In the genomic region with DNA sequence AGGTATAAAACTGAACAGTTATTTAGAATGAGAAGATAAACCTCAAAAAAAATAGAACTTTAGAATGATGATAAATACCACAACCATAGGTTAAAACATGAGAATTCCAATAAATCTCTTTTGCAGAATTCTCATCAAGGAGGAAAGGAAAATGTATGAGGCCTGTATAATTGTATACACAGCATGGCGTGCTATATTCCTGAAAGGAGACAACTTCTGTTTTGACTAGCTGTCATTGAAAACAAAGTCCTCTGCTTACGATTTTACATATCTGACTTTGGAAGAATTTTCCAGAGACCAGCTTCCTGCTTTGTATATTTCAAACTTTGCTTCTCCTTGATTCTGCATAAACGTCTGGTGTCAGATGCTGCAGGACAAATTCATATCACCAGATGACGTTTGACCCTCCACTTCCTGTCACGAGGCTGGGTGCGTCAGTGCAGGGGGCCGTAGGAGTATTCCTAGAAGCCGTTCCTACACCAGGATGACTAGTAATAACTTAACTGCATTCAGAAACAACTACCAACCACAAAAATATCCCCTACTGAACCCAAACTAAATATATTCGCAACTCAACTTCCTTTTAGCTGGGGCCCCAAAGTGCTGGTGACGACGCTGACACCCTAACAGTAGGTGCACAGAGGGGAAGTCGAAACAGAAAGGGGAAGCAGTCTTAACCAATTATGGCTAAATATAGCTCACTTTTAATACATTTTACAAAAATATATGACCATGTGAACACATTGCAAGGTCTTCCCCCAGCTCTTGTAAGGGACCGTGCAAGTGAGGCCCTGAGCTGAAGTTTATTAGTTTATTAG, we compare ENCODE assay signal across 8 cellular contexts.
DNase-seq lines count a peak whose midpoint lies in the region; ATAC-seq and TF ChIP-seq lines count a peak whose summit lies in the region.

No MANE protein-coding gene starts in this region.

- H3K36me3 ChIP-seq in OCI-LY7 (ENCODE audit: insufficient read depth, low read length) (no peaks in the 10 kb centered on the region), transverse colon (no peaks in the 10 kb centered on the region)

- POLR2A ChIA-PET in OCI-LY7 (lab: Charles Lee): interaction anchor here (0.7 kb wide), 1 partner anchor 127 kb away, joined by 3 read pairs; no protein-coding TSS in a partner anchor

- H3K79me2 ChIP-seq in OCI-LY7 (ENCODE audit: insufficient read depth, low read depth, low read length): no peaks in the 10 kb centered on the region

- intact Hi-C loops in OCI-LY7 (cut with micrococcal nuclease; ENCODE audit: unreplicated experiment) (no loop called here), transverse colon (cut with DNase I; ENCODE audit: low total_unique reads) (loop anchor here (5.0 kb wide), 1 partner anchor 1081 kb away; no protein-coding TSS in a partner anchor)
- intact Hi-C loops in activated T-helper 2 cell treated with anti-CD3 and anti-CD28 coated beads, Interferon-gamma antibody, Interleukin-2, Interleukin-4, amounts not matched to agents 10 μg/mL and 5 μg/mL and 100 μg/mL, durations not matched to agents 14 hours and 24 hours and 36 hours (cut with micrococcal nuclease): loop anchor here (1.0 to 10.0 kb wide), 7 partner anchors 11 to 1766 kb away; a partner anchor contains a TSS

- DNase-seq in GM13976 (ENCODE audit: low spot score): peak; percentile 76
- DNase-seq in OCI-LY7 (ENCODE audit: low spot score): peak; percentile 70
- peak; percentile 76 for DNase-seq in activated T-helper 2 cell treated with anti-CD3 and anti-CD28 coated beads, Interferon-gamma antibody, Interleukin-2, Interleukin-4, amounts not matched to agents 10 μg/mL and 5 μg/mL and 100 μg/mL, durations not matched to agents 14 hours and 24 hours and 36 hours (ENCODE audit: low spot score)
- DNase-seq in naive B cell: peak; percentile 94
- DNase-seq in transverse colon: peak; percentile 46
- no peak for DNase-seq in mesenteric fat pad (ENCODE audit: low spot score)
- no peak for DNase-seq in omental fat pad (ENCODE audit: low spot score)

- H3K4me3 ChIP-seq in OCI-LY7 (ENCODE audit: low read depth, low read length, poor library complexity, severe bottlenecking) (peak overlapping the region; percentile 7), transverse colon (no peak overlapping the region)

- H3K4me1 ChIP-seq in OCI-LY7 (ENCODE audit: insufficient read depth, low read length, poor library complexity, severe bottlenecking) (peaks cover 16% of the 10 kb centered on the region), transverse colon (peaks cover 6 to 15% (median 13%) of the 10 kb centered on the region in 4 donors)

- in situ Hi-C loops in GM13976 (cut with MboI; ENCODE audit: low sequenced_read_pairs, unreplicated experiment) (no loop called here), transverse colon (cut with MboI; ENCODE audit: low pct_ligation_motif_present in 1 of 4, low pct_unique_long_range_greater_than_20kb in 1 of 4, low sequenced_read_pairs in 3 of 4) (no loop called here)

- CTCF ChIA-PET in OCI-LY7 (lab: Charles Lee; ENCODE audit: unreplicated experiment): no interaction called here

- H3K9me3 Mint-ChIP-seq in activated T-helper 2 cell treated with anti-CD3 and anti-CD28 coated beads, Interferon-gamma antibody, Interleukin-2, Interleukin-4, amounts not matched to agents 10 μg/mL and 5 μg/mL and 100 μg/mL, durations not matched to agents 14 hours and 24 hours and 36 hours: peaks cover 39% of the 10 kb centered on the region
- H3K9me3 Mint-ChIP-seq in naive B cell: peaks cover 0 to 6% (median 0%) of the 10 kb centered on the region in 7 donors

- no peak for TF ChIP-seq EP300 in transverse colon (IDR thresholded peaks at IDR 0.05; ENCODE audit: low read depth)

- TF ChIP-seq CTCF in GM13976 (IDR thresholded peaks at IDR 0.05; ENCODE audit: borderline replicate concordance, control extremely low read depth, extremely low read depth, insufficient read depth, missing control alignments) (no peak), OCI-LY7 (conservative IDR thresholded peaks at IDR 0.05; ENCODE audit: low read length) (no peak), transverse colon (IDR thresholded peaks at IDR 0.05) (no peak), omental fat pad (IDR thresholded peaks at IDR 0.05) (no peak)

- no peaks in the 10 kb centered on the region for H3K27me3 Mint-ChIP-seq in activated T-helper 2 cell treated with anti-CD3 and anti-CD28 coated beads, Interferon-gamma antibody, Interleukin-2, Interleukin-4, amounts not matched to agents 10 μg/mL and 5 μg/mL and 100 μg/mL, durations not matched to agents 14 hours and 24 hours and 36 hours (ENCODE audit: low read depth)
- no peaks in the 10 kb centered on the region for H3K27me3 Mint-ChIP-seq in naive B cell

- H3K4me1 Mint-ChIP-seq in activated T-helper 2 cell treated with anti-CD3 and anti-CD28 coated beads, Interferon-gamma antibody, Interleukin-2, Interleukin-4, amounts not matched to agents 10 μg/mL and 5 μg/mL and 100 μg/mL, durations not matched to agents 14 hours and 24 hours and 36 hours (ENCODE audit: low read depth): peaks cover 59% of the 10 kb centered on the region
- H3K4me1 Mint-ChIP-seq in naive B cell: peaks cover 51 to 84% (median 75%) of the 10 kb centered on the region in 3 donors

- 64 to 70% methylated on average over 11 to 13 of the region's 13 CpGs for WGBS in transverse colon (ENCODE audit: low coverage in 1 of 2), 2 donors

- H3K9me3 ChIP-seq in OCI-LY7 (ENCODE audit: low read length): peaks cover 5% of the 10 kb centered on the region; the same call in 1 of the 2 replicates
- H3K9me3 ChIP-seq in transverse colon: no peaks in the 10 kb centered on the region

- TF ChIP-seq POLR2A in transverse colon (IDR thresholded peaks at IDR 0.05): no peak

- H3K27ac ChIP-seq in OCI-LY7 (ENCODE audit: low read depth, low read length, poor library complexity, severe bottlenecking) (peak overlapping the region; percentile 11), transverse colon (peak overlapping the region in 2 of 4 donors; percentile 11 to 35)

- no TSS peak for BruUV-seq in OCI-LY7 (replicated peaks; lab: Mats Ljungman, UMichigan)

- ATAC-seq in HG02678 (IDR thresholded peaks at IDR 0.05; ENCODE audit: unreplicated experiment) (peak; percentile 92), naive B cell (ENCODE audit: low read depth in 2 of 2) (peak; percentile 87 to 89), omental fat pad (ENCODE audit: low FRiP score) (no peak)

- no peaks in the 10 kb centered on the region for H3K9me2 ChIP-seq in OCI-LY7 (ENCODE audit: insufficient read depth, low read length)

- peak overlapping the region; percentile 40 for H3K4me2 ChIP-seq in OCI-LY7 (ENCODE audit: low read length)

- peak overlapping the region; percentile 66 for H3K4me3 Mint-ChIP-seq in activated T-helper 2 cell treated with anti-CD3 and anti-CD28 coated beads, Interferon-gamma antibody, Interleukin-2, Interleukin-4, amounts not matched to agents 10 μg/mL and 5 μg/mL and 100 μg/mL, durations not matched to agents 14 hours and 24 hours and 36 hours (ENCODE audit: low read depth)
- peak overlapping the region; percentile 67 to 93 (median 88) for H3K4me3 Mint-ChIP-seq in naive B cell

- peaks cover 42% of the 10 kb centered on the region for H3K36me3 Mint-ChIP-seq in activated T-helper 2 cell treated with anti-CD3 and anti-CD28 coated beads, Interferon-gamma antibody, Interleukin-2, Interleukin-4, amounts not matched to agents 10 μg/mL and 5 μg/mL and 100 μg/mL, durations not matched to agents 14 hours and 24 hours and 36 hours (ENCODE audit: low read depth)
- H3K36me3 Mint-ChIP-seq in naive B cell: no peaks in the 10 kb centered on the region

- H3K27me3 ChIP-seq in transverse colon: no peaks in the 10 kb centered on the region

- H3K27ac Mint-ChIP-seq in activated T-helper 2 cell treated with anti-CD3 and anti-CD28 coated beads, Interferon-gamma antibody, Interleukin-2, Interleukin-4, amounts not matched to agents 10 μg/mL and 5 μg/mL and 100 μg/mL, durations not matched to agents 14 hours and 24 hours and 36 hours: peak overlapping the region; percentile 94
- H3K27ac Mint-ChIP-seq in naive B cell: peak overlapping the region; percentile 99 to 100 (median 100)

- H4K20me1 ChIP-seq in OCI-LY7 (ENCODE audit: insufficient read depth, low read length): no peaks in the 10 kb centered on the region

- peak overlapping the region; percentile 19; the same call in 1 of the 2 replicates for H2AFZ ChIP-seq in OCI-LY7 (ENCODE audit: low read length)

Comparison
In these comparisons a context has a peak if more than half of its experiments do, and no peak if none do; other contexts are left out.
1. DNase-seq: peak in GM13976 (single experiment), OCI-LY7 (single experiment), activated T-helper 2 cell treated with anti-CD3 and anti-CD28 coated beads, Interferon-gamma antibody, Interleukin-2, Interleukin-4, amounts not matched to agents 10 μg/mL and 5 μg/mL and 100 μg/mL, durations not matched to agents 14 hours and 24 hours and 36 hours (single experiment), naive B cell (single experiment) and transverse colon (single experiment); none in mesenteric fat pad (single experiment) and omental fat pad (single experiment).